ENCODE assay signal across 15 cellular contexts in the genomic region with DNA sequence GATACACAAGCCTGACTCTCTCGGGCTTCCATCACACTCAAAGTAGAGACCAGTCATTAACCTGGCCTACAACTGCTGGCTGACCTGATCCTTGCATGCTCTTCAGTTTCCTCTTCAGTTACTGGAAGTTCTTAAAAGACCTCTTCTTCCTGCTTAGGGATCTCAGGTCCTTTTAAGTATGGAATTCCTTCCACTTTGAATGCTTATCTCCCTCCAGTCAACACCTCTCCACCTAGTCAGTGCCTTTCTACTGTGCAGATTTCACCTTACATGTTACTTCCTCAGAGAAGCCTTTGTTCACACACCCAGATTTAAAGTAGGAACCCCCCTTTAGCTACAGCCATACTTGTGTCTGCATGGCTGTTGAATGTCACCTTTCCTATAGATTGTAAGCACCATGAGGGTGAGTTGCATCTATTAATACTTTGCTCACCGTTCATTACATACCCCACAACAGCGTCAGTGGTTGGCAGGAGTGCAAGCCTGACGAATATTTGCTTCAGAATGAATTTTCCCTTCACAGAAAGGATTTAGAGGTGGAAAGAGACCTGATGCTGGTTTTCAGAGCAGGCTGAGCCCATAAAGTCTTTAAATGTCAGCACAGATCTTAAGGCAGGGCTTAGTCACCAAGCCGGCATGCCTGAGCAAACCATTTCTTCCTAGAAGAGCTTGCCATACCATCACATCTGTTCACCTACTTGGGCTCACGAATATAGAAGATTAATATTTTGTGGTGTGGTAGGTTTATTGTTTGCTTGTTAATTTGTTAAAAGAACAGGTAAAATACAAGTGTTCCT.
DNase-seq lines count a peak whose midpoint lies in the region; ATAC-seq, FAIRE-seq and TF ChIP-seq lines count a peak whose summit lies in the region.
"Had no signal": no experiment of that assay in that cellular context is flagged by ENCODE, and none has a peak within 500 bp of the region (broad histone marks: within the 10 kb centered on the region; RNA-seq: fewer than 3 reads in every experiment).

No MANE protein-coding gene starts in this region.

- intact Hi-C loops in adrenal gland (cut with DNase I): loop anchor here (10.0 kb wide), 1 partner anchor 89 kb away; a partner anchor contains a TSS

- H2AFZ ChIP-seq in GM23248: no peak overlapping the region

- FAIRE-seq in A549 (lab: Jason Lieb, UNC): no peak

- no peak for DNase-seq in A549 (ENCODE audit: low read depth in 1 of 2, low spot score in 1 of 2)
- peak; percentile 56 for DNase-seq in GM23248
- peak; percentile 26 for DNase-seq in adipocyte (ENCODE audit: low read depth)
- no peak for DNase-seq in inferior parietal cortex (ENCODE audit: extremely low spot score)
- no peak for DNase-seq in adrenal gland
- DNase-seq: activated B cell treated with CpG ODN at 0.5 μM for 24 hours; activated naive CD4-positive, alpha-beta T cell treated with anti-CD3 and anti-CD28 coated beads, Interleukin-2, amount 10 ng/mL, durations not matched to agents 7 days and 5 days; NCI-H2227 treated with DMSO at 0.1 percent for 48 hours; ovary; stimulated activated CD4-positive, alpha-beta T cell treated with anti-CD3 and anti-CD28 coated beads, Interleukin-15, amount 100 ng/mL, for 24 hours had no signal

- H3F3A ChIP-seq in GM23248 (ENCODE audit: insufficient read depth): peaks cover 6% of the 10 kb centered on the region; the same call in 1 of the 2 replicates

- TF ChIP-seq CTCF in A549 (IDR thresholded peaks at IDR 0.05): no peak
- TF ChIP-seq CTCF in gastroesophageal sphincter (IDR thresholded peaks at IDR 0.05): no peak
- TF ChIP-seq CTCF in adrenal gland (IDR thresholded peaks at IDR 0.05): no peak

- H3K4me2 ChIP-seq in A549: peak overlapping the region; percentile 79
- no peak overlapping the region for H3K4me2 ChIP-seq in GM23248 (ENCODE audit: unreplicated experiment)

- H3K9me2 ChIP-seq in GM23248 (ENCODE audit: insufficient read depth): no peaks in the 10 kb centered on the region

- no peak for ATAC-seq in A549
- no peak for ATAC-seq in gastroesophageal sphincter
- ATAC-seq in GM19455 (IDR thresholded peaks at IDR 0.05; ENCODE audit: unreplicated experiment): no peak
- ATAC-seq in HG03439 (IDR thresholded peaks at IDR 0.05; ENCODE audit: unreplicated experiment): no peak

- H3K27ac ChIP-seq in A549: peak overlapping the region; percentile 9 to 21; a peak in 2 of 6 replicates
- no peak overlapping the region for H3K27ac ChIP-seq in GM23248
- peak overlapping the region in 3 of 4 donors; percentile 66 to 80 (median 74) for H3K27ac ChIP-seq in gastroesophageal sphincter
- H3K27ac ChIP-seq in adrenal gland: no peak overlapping the region
- H3K27ac ChIP-seq: ovary had no signal

- H3K79me2 ChIP-seq in GM23248 (ENCODE audit: insufficient read depth): peaks cover 68% of the 10 kb centered on the region

- WGBS in A549 (ENCODE audit: missing lambda C conversion rate): 91% methylated on average over 6 of the region's 6 CpGs
- WGBS in GM23248 (ENCODE audit: low coverage in 1 of 2, low lambda C conversion rate in 2 of 2, missing lambda C conversion rate in 2 of 2), 2 experiments: 93 to 95% methylated on average over 6 of the region's 6 CpGs
- WGBS in gastroesophageal sphincter (ENCODE audit: low coverage in 1 of 2), 2 donors: 74 to 78% methylated on average over 4 to 6 of the region's 6 CpGs
- 95 to 97% (median 96%) methylated on average over 6 of the region's 6 CpGs for WGBS in adrenal gland, 4 donors

- TF ChIP-seq POLR2A in A549 (IDR thresholded peaks at IDR 0.05; ENCODE audit: low read length) (no peak), gastroesophageal sphincter (IDR thresholded peaks at IDR 0.05) (no peak), adrenal gland (IDR thresholded peaks at IDR 0.05) (no peak)

- H3K9me3 ChIP-seq in A549: no peaks in the 10 kb centered on the region
- no peaks in the 10 kb centered on the region for H3K9me3 ChIP-seq in GM23248 (ENCODE audit: low read depth)
- no peaks in the 10 kb centered on the region for H3K9me3 ChIP-seq in adipocyte (ENCODE audit: control insufficient read depth, low read length)
- H3K9me3 ChIP-seq in gastroesophageal sphincter: no peaks in the 10 kb centered on the region
- no peaks in the 10 kb centered on the region for H3K9me3 ChIP-seq in adrenal gland (replicated peaks in 1 of 3)
- H3K9me3 ChIP-seq: colonic mucosa, ovary, thoracic aorta had no signal

- 0 out of 2 replicates have a peak, but pooled peaks cover 3% of the 10 kb centered on the region for H4K20me1 ChIP-seq in GM23248 (ENCODE audit: insufficient read depth)

- no peaks in the 10 kb centered on the region for H3K27me3 ChIP-seq in GM23248 (replicated peaks; ENCODE audit: insufficient read depth)
- no peaks in the 10 kb centered on the region for H3K27me3 ChIP-seq in adipocyte (replicated peaks; ENCODE audit: control insufficient read depth, insufficient read depth, low read length)
- H3K27me3 ChIP-seq in gastroesophageal sphincter: no peaks in the 10 kb centered on the region
- no peaks in the 10 kb centered on the region for H3K27me3 ChIP-seq in adrenal gland
- H3K27me3 ChIP-seq: colonic mucosa, ovary had no signal

- H3K9ac ChIP-seq in GM23248: no peak overlapping the region
- no peak overlapping the region for H3K9ac ChIP-seq in adipocyte (ENCODE audit: low read length)

- TF ChIP-seq RAD21 in A549 (conservative IDR thresholded peaks at IDR 0.05 in 1 of 2, IDR thresholded peaks at IDR 0.05 in 1 of 2): no peak

- CTCF ChIA-PET in A549 (lab: Yijun Ruan, JAX): interaction anchor here (1.2 to 1.7 kb wide), 2 partner anchors 8 to 106 kb away, joined by 4 read pairs; no protein-coding TSS in a partner anchor

- H3K4me1 ChIP-seq in A549 (peaks cover 56% of the 10 kb centered on the region), GM23248 (ENCODE audit: insufficient read depth) (peaks cover 44% of the 10 kb centered on the region), adipocyte (ENCODE audit: control insufficient read depth, insufficient read depth, low read length) (peaks cover 44% of the 10 kb centered on the region), gastroesophageal sphincter (peaks cover 30 to 94% (median 49%) of the 10 kb centered on the region in 3 donors), adrenal gland (replicated peaks in 1 of 2) (peaks cover 0 to 18% of the 10 kb centered on the region in 2 donors)

- in situ Hi-C loops in GM23248 (cut with MboI): no loop called here

- no peak overlapping the region for H3K4me3 ChIP-seq in A549
- no peak overlapping the region for H3K4me3 ChIP-seq in GM23248
- no peak overlapping the region for H3K4me3 ChIP-seq in adipocyte (ENCODE audit: low read length)
- H3K4me3 ChIP-seq in gastroesophageal sphincter: no peak overlapping the region
- H3K4me3 ChIP-seq in adrenal gland: no peak overlapping the region
- H3K4me3 ChIP-seq: colonic mucosa, ovary, thoracic aorta had no signal

- POLR2A ChIA-PET in A549 (lab: Yijun Ruan, JAX): interaction anchor here (1.1 to 2.8 kb wide), 2 partner anchors 90 kb away, joined by 6 to 17 read pairs; a partner anchor contains a TSS

- TF ChIP-seq EP300 in A549 (IDR thresholded peaks at IDR 0.05) (no peak), gastroesophageal sphincter (IDR thresholded peaks at IDR 0.05) (no peak)

- H3K36me3 ChIP-seq in GM23248 (ENCODE audit: low read depth) (no peaks in the 10 kb centered on the region), adipocyte (ENCODE audit: control insufficient read depth, insufficient read depth, low read length, severe bottlenecking) (no peaks in the 10 kb centered on the region), gastroesophageal sphincter (no peaks in the 10 kb centered on the region), adrenal gland (replicated peaks in 1 of 2) (no peaks in the 10 kb centered on the region)
- H3K36me3 ChIP-seq: colonic mucosa, ovary, thoracic aorta had no signal

TF ChIP-seq in A549, 52 proteins besides CTCF, POLR2A, EP300 and RAD21:
- TF ChIP-seq CHD2 (IDR thresholded peaks at IDR 0.05; ENCODE audit: low read length, partially characterized antibody) (no peak), MAFK (IDR thresholded peaks at IDR 0.05; ENCODE audit: partially characterized antibody) (no peak)
TF ChIP-seq in A549: peak in this region for 0.

Comparison
In these comparisons a context has a peak if more than half of its experiments do, and no peak if none do; other contexts are left out.
1. DNase-seq: peak in GM23248 (single experiment) and adipocyte (single experiment); none in A549 (0 of 2), inferior parietal cortex (single experiment) and adrenal gland (0 of 7).
2. H3K27ac ChIP-seq: peak in A549 (2 of 2) and gastroesophageal sphincter (3 of 4); none in GM23248 (single experiment) and adrenal gland (0 of 5).